26 cellular contexts compared by ENCODE assay signal in the genomic region with DNA sequence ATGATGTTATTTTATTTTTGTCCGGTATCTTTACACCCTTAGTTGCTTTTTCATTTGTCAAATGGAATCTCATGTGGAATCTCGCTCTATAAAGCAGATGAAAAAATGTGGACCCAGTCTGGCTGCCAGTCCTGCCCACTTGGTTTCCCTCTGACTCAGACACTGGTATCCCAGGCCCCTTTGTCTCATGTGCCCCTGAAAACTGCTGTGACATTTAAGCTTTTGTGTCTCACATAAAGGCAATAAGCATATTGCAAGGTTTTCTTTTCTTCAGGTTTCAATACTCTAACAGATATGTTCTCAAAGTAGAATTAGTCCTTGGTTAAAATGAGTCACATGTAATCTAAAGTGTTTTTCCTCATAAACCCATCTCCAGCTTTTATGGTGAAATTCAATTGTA.
DNase-seq lines count a peak whose midpoint lies in the region; ATAC-seq and TF ChIP-seq lines count a peak whose summit lies in the region.
"Had no signal": no experiment of that assay in that cellular context is flagged by ENCODE, and none has a peak within 500 bp of the region (broad histone marks: within the 10 kb centered on the region; RNA-seq: fewer than 3 reads in every experiment).

No MANE protein-coding gene starts in this region.

- H3K36me3 ChIP-seq in HCT116 (ENCODE audit: control insufficient read depth in 1 of 2, insufficient read depth in 2 of 2, low read length in 2 of 2) (no peaks in the 10 kb centered on the region), MM.1S (replicated peaks; ENCODE audit: insufficient read depth, low read length) (no peaks in the 10 kb centered on the region)
- no peaks in the 10 kb centered on the region for H3K36me3 ChIP-seq in naive thymus-derived CD4-positive, alpha-beta T cell (ENCODE audit: control insufficient read depth in 2 of 3, insufficient read depth in 3 of 3, low read length in 3 of 3)
- H3K36me3 ChIP-seq: cardiac muscle cell, lower lobe of right lung, tibial nerve had no signal

- no peak for TF ChIP-seq POLR2A in HCT116 (IDR thresholded peaks at IDR 0.05; ENCODE audit: borderline replicate concordance, extremely low read depth, insufficient read depth, insufficient read length)

- H3K4me2 ChIP-seq in HCT116 (ENCODE audit: low read length) (no peak overlapping the region), MM.1S (ENCODE audit: low read depth, low read length) (no peak overlapping the region)

- no TSS peak for BruUV-seq in HCT116 (replicated peaks; lab: Mats Ljungman, UMichigan)

- H3K79me2 ChIP-seq in HCT116 (ENCODE audit: insufficient read depth, low read length), result no peaks in the 10 kb centered on the region
- no peaks in the 10 kb centered on the region for H3K79me2 ChIP-seq in MM.1S (ENCODE audit: low read length)
- H3K79me2 ChIP-seq: parathyroid adenoma had no signal

- peak overlapping the region; percentile 75 for H3K27ac Mint-ChIP-seq in activated CD8-positive, alpha-beta T cell treated with anti-CD3 and anti-CD28 coated beads for 36 hours
- H3K27ac Mint-ChIP-seq in activated CD8-positive, alpha-beta T cell treated with anti-CD3 and anti-CD28 coated beads, Interleukin-2, amount 10 ng/mL, durations not matched to agents 7 days and 5 days, result no peak overlapping the region
- H3K27ac Mint-ChIP-seq in activated T-helper 2 cell treated with anti-CD3 and anti-CD28 coated beads, Interferon-gamma antibody, Interleukin-2, Interleukin-4, amounts not matched to agents 10 μg/mL and 5 μg/mL and 100 μg/mL, durations not matched to agents 14 hours and 24 hours and 36 hours, result peak overlapping the region; percentile 31
- H3K27ac Mint-ChIP-seq in naive thymus-derived CD4-positive, alpha-beta T cell, result peak overlapping the region; percentile 21 to 86 (median 71)

- TF ChIP-seq CTCF in activated CD8-positive, alpha-beta T cell treated with anti-CD3 and anti-CD28 coated beads for 36 hours (IDR thresholded peaks at IDR 0.05), result no peak
- TF ChIP-seq CTCF in HCT116 (IDR thresholded peaks at IDR 0.05 in 2 of 3, conservative IDR thresholded peaks at IDR 0.05 in 1 of 3; ENCODE audit: borderline replicate concordance in 1 of 3, insufficient read depth in 1 of 3, low read depth in 2 of 3, low read length in 2 of 3) (no peak), MM.1S (IDR thresholded peaks at IDR 0.05; ENCODE audit: low read length) (no peak)

- H4K20me1 ChIP-seq in HCT116 (ENCODE audit: insufficient read depth), result no peaks in the 10 kb centered on the region
- no peaks in the 10 kb centered on the region for H4K20me1 ChIP-seq in MM.1S (ENCODE audit: insufficient read depth, low read length)

- intact Hi-C loops in activated CD8-positive, alpha-beta T cell treated with anti-CD3 and anti-CD28 coated beads for 36 hours (cut with micrococcal nuclease), result no loop called here
- intact Hi-C loops in HCT116 (cut with micrococcal nuclease), result no loop called here
- intact Hi-C loops in activated T-helper 2 cell treated with anti-CD3 and anti-CD28 coated beads, Interferon-gamma antibody, Interleukin-2, Interleukin-4, amounts not matched to agents 10 μg/mL and 5 μg/mL and 100 μg/mL, durations not matched to agents 14 hours and 24 hours and 36 hours (cut with micrococcal nuclease), result loop anchor here (5.0 kb wide), 2 partner anchors 34 to 74 kb away; no protein-coding TSS in a partner anchor
- intact Hi-C loops in naive thymus-derived CD4-positive, alpha-beta T cell (cut with micrococcal nuclease), result loop anchor here (1.0 to 5.0 kb wide), 2 partner anchors 10 to 34 kb away; no protein-coding TSS in a partner anchor

- ATAC-seq in activated CD8-positive, alpha-beta T cell treated with anti-CD3 and anti-CD28 coated beads for 36 hours, result peak; percentile 69
- ATAC-seq in activated CD8-positive, alpha-beta T cell treated with anti-CD3 and anti-CD28 coated beads, Interleukin-2, amount 10 ng/mL, durations not matched to agents 7 days and 5 days, result no peak
- ATAC-seq in HCT116, result no peak
- no peak for ATAC-seq in naive thymus-derived CD4-positive, alpha-beta T cell
- ATAC-seq: HepG2, lower lobe of right lung had no signal

- CTCF ChIA-PET in activated CD8-positive, alpha-beta T cell treated with anti-CD3 and anti-CD28 coated beads for 36 hours (lab: Charles Lee), result interaction anchor here (0.9 to 1.8 kb wide), 2 partner anchors 10 to 11 kb away, joined by 3 to 8 read pairs; no protein-coding TSS in a partner anchor
- CTCF ChIA-PET in activated CD8-positive, alpha-beta T cell treated with anti-CD3 and anti-CD28 coated beads, Interleukin-2, amount 10 ng/mL, durations not matched to agents 7 days and 5 days (lab: Charles Lee), result interaction anchor here (1.1 kb wide), 1 partner anchor 9 kb away, joined by 3 read pairs; no protein-coding TSS in a partner anchor
- CTCF ChIA-PET in HCT116 (lab: Charles Lee), result no interaction called here
- CTCF ChIA-PET in naive thymus-derived CD4-positive, alpha-beta T cell (lab: Charles Lee), result no interaction called here

- H3K9me2 ChIP-seq in HCT116 (ENCODE audit: insufficient read depth), result no peaks in the 10 kb centered on the region
- H3K9me2 ChIP-seq in MM.1S (replicated peaks; ENCODE audit: insufficient read depth, low read length), result no peaks in the 10 kb centered on the region

- DNase-seq in activated CD8-positive, alpha-beta T cell treated with anti-CD3 and anti-CD28 coated beads for 36 hours, result peak; percentile 50
- no peak for DNase-seq in activated CD8-positive, alpha-beta T cell treated with anti-CD3 and anti-CD28 coated beads, Interleukin-2, amount 10 ng/mL, durations not matched to agents 7 days and 5 days
- no peak for DNase-seq in HCT116 (ENCODE audit: low read depth, low spot score)
- no peak for DNase-seq in activated T-helper 2 cell treated with anti-CD3 and anti-CD28 coated beads, Interferon-gamma antibody, Interleukin-2, Interleukin-4, amounts not matched to agents 10 μg/mL and 5 μg/mL and 100 μg/mL, durations not matched to agents 14 hours and 24 hours and 36 hours (ENCODE audit: low spot score)
- no peak for DNase-seq in naive thymus-derived CD4-positive, alpha-beta T cell
- DNase-seq in NCI-H1105 treated with DMSO at 0.1 percent for 48 hours (lab: John Stamatoyannopoulos, UW), result no peak
- no peak for DNase-seq in MM.1S
- no peak for DNase-seq in kidney glomerular epithelial cell (lab: John Stamatoyannopoulos, UW)
- DNase-seq: aorta; CD4-positive, alpha-beta memory T cell; effector CD8-positive, alpha-beta T cell; HCEC 1CT; hippocampal formation; Kasumi-1; lower lobe of right lung; NCI-H1436 treated with DMSO at 0.1 percent for 48 hours; NCI-H2107; NCI-H82; retina; SIG-M5 had no signal

- H3F3A ChIP-seq in MM.1S (ENCODE audit: insufficient read depth, low read length), result no peaks in the 10 kb centered on the region

- H3K9me3 ChIP-seq in HCT116 (ENCODE audit: control insufficient read depth in 1 of 2, insufficient read depth in 1 of 2, low read depth in 1 of 2, low read length in 2 of 2) (no peaks in the 10 kb centered on the region), MM.1S (replicated peaks; ENCODE audit: insufficient read depth, low read length) (no peaks in the 10 kb centered on the region)
- no peaks in the 10 kb centered on the region for H3K9me3 ChIP-seq in naive thymus-derived CD4-positive, alpha-beta T cell (ENCODE audit: control insufficient read depth in 2 of 3, low read length in 3 of 3)
- H3K9me3 ChIP-seq: lower lobe of right lung, tibial nerve had no signal

- H3K9me3 Mint-ChIP-seq in activated CD8-positive, alpha-beta T cell treated with anti-CD3 and anti-CD28 coated beads for 36 hours, result no peaks in the 10 kb centered on the region
- no peaks in the 10 kb centered on the region for H3K9me3 Mint-ChIP-seq in activated CD8-positive, alpha-beta T cell treated with anti-CD3 and anti-CD28 coated beads, Interleukin-2, amount 10 ng/mL, durations not matched to agents 7 days and 5 days (ENCODE audit: insufficient read depth)
- no peaks in the 10 kb centered on the region for H3K9me3 Mint-ChIP-seq in activated T-helper 2 cell treated with anti-CD3 and anti-CD28 coated beads, Interferon-gamma antibody, Interleukin-2, Interleukin-4, amounts not matched to agents 10 μg/mL and 5 μg/mL and 100 μg/mL, durations not matched to agents 14 hours and 24 hours and 36 hours
- H3K9me3 Mint-ChIP-seq in naive thymus-derived CD4-positive, alpha-beta T cell, result peaks cover 0 to 2% (median 0%) of the 10 kb centered on the region in 11 donors
- H3K9me3 Mint-ChIP-seq: nephron had no signal

- H3K27me3 Mint-ChIP-seq in activated CD8-positive, alpha-beta T cell treated with anti-CD3 and anti-CD28 coated beads for 36 hours, result no peaks in the 10 kb centered on the region
- no peaks in the 10 kb centered on the region for H3K27me3 Mint-ChIP-seq in activated CD8-positive, alpha-beta T cell treated with anti-CD3 and anti-CD28 coated beads, Interleukin-2, amount 10 ng/mL, durations not matched to agents 7 days and 5 days (ENCODE audit: low read depth)
- no peaks in the 10 kb centered on the region for H3K27me3 Mint-ChIP-seq in activated T-helper 2 cell treated with anti-CD3 and anti-CD28 coated beads, Interferon-gamma antibody, Interleukin-2, Interleukin-4, amounts not matched to agents 10 μg/mL and 5 μg/mL and 100 μg/mL, durations not matched to agents 14 hours and 24 hours and 36 hours (ENCODE audit: low read depth)
- no peaks in the 10 kb centered on the region for H3K27me3 Mint-ChIP-seq in naive thymus-derived CD4-positive, alpha-beta T cell
- H3K27me3 Mint-ChIP-seq: CD4-positive, alpha-beta memory T cell had no signal

- H3K4me1 ChIP-seq in HCT116 (ENCODE audit: control insufficient read depth in 1 of 2, insufficient read depth in 2 of 2, low read length in 2 of 2) (peaks cover 14 to 40% of the 10 kb centered on the region in 2 experiments), MM.1S (ENCODE audit: low read length) (no peaks in the 10 kb centered on the region)
- peaks cover 10 to 63% of the 10 kb centered on the region in 2 donors for H3K4me1 ChIP-seq in naive thymus-derived CD4-positive, alpha-beta T cell (ENCODE audit: control insufficient read depth in 2 of 2, insufficient read depth in 2 of 2, low read length in 2 of 2)
- H3K4me1 ChIP-seq: lower lobe of right lung, parathyroid adenoma had no signal

- POLR2A ChIA-PET in activated CD8-positive, alpha-beta T cell treated with anti-CD3 and anti-CD28 coated beads for 36 hours (lab: Charles Lee), result no interaction called here
- POLR2A ChIA-PET in activated CD8-positive, alpha-beta T cell treated with anti-CD3 and anti-CD28 coated beads, Interleukin-2, amount 10 ng/mL, durations not matched to agents 7 days and 5 days (lab: Charles Lee), result no interaction called here
- POLR2A ChIA-PET in HCT116 (lab: Charles Lee), result no interaction called here
- POLR2A ChIA-PET in naive thymus-derived CD4-positive, alpha-beta T cell (lab: Charles Lee), result interaction anchor here (0.5 to 0.6 kb wide), 3 partner anchors 12 to 66 kb away, joined by 3 read pairs; no protein-coding TSS in a partner anchor

- RAD21 ChIA-PET in HCT116 (lab: Charles Lee; ENCODE audit: low non-redundant PET in 1 of 2, low total read pairs in 2 of 2, uncharacterized antibody in 2 of 2, unreplicated experiment in 2 of 2), result no interaction called here

- H3K4me3 ChIP-seq in HCT116 (replicated peaks in 1 of 2; ENCODE audit: low read depth in 1 of 2, low read length in 2 of 2) (no peak overlapping the region), MM.1S (ENCODE audit: low read length) (no peak overlapping the region)
- H3K4me3 ChIP-seq in naive thymus-derived CD4-positive, alpha-beta T cell (ENCODE audit: low read length), result no peak overlapping the region
- H3K4me3 ChIP-seq: cardiac muscle cell, lower lobe of right lung, skin epidermis, tibial nerve had no signal

- no peak overlapping the region for H3K9ac ChIP-seq in HCT116 (ENCODE audit: low read length)
- H3K9ac ChIP-seq in MM.1S (ENCODE audit: low read length), result no peak overlapping the region
- H3K9ac ChIP-seq: parathyroid adenoma had no signal

- no peaks in the 10 kb centered on the region for H3K27me3 ChIP-seq in HCT116 (ENCODE audit: insufficient read depth, low read length)
- H3K27me3 ChIP-seq in naive thymus-derived CD4-positive, alpha-beta T cell (ENCODE audit: control insufficient read depth in 2 of 2, insufficient read depth in 2 of 2, low read length in 2 of 2), result no peaks in the 10 kb centered on the region
- no peaks in the 10 kb centered on the region for H3K27me3 ChIP-seq in MM.1S (replicated peaks; ENCODE audit: insufficient read depth, low read length)
- H3K27me3 ChIP-seq: cardiac muscle cell, tibial nerve had no signal

- H3K4me1 Mint-ChIP-seq in activated CD8-positive, alpha-beta T cell treated with anti-CD3 and anti-CD28 coated beads for 36 hours (ENCODE audit: low read depth), result peaks cover 68% of the 10 kb centered on the region
- peaks cover 57% of the 10 kb centered on the region for H3K4me1 Mint-ChIP-seq in activated CD8-positive, alpha-beta T cell treated with anti-CD3 and anti-CD28 coated beads, Interleukin-2, amount 10 ng/mL, durations not matched to agents 7 days and 5 days (ENCODE audit: low read depth)
- H3K4me1 Mint-ChIP-seq in activated T-helper 2 cell treated with anti-CD3 and anti-CD28 coated beads, Interferon-gamma antibody, Interleukin-2, Interleukin-4, amounts not matched to agents 10 μg/mL and 5 μg/mL and 100 μg/mL, durations not matched to agents 14 hours and 24 hours and 36 hours (ENCODE audit: low read depth), result peaks cover 54% of the 10 kb centered on the region
- H3K4me1 Mint-ChIP-seq in naive thymus-derived CD4-positive, alpha-beta T cell, result peaks cover 29 to 96% (median 87%) of the 10 kb centered on the region in 7 donors

- H3K27ac ChIP-seq in HCT116 (ENCODE audit: low read depth, low read length) (peak overlapping the region; percentile 24; the same call in 1 of the 2 replicates), MM.1S (ENCODE audit: low read length) (no peak overlapping the region)
- H3K27ac ChIP-seq in naive thymus-derived CD4-positive, alpha-beta T cell (ENCODE audit: low read depth, low read length), result no peak overlapping the region
- H3K27ac ChIP-seq: cardiac muscle cell, lower lobe of right lung, parathyroid adenoma, skin epidermis, tibial nerve had no signal

- no peaks in the 10 kb centered on the region for H3K36me3 Mint-ChIP-seq in activated CD8-positive, alpha-beta T cell treated with anti-CD3 and anti-CD28 coated beads for 36 hours (ENCODE audit: low read depth)
- H3K36me3 Mint-ChIP-seq in activated CD8-positive, alpha-beta T cell treated with anti-CD3 and anti-CD28 coated beads, Interleukin-2, amount 10 ng/mL, durations not matched to agents 7 days and 5 days (ENCODE audit: low read depth), result no peaks in the 10 kb centered on the region
- H3K36me3 Mint-ChIP-seq in activated T-helper 2 cell treated with anti-CD3 and anti-CD28 coated beads, Interferon-gamma antibody, Interleukin-2, Interleukin-4, amounts not matched to agents 10 μg/mL and 5 μg/mL and 100 μg/mL, durations not matched to agents 14 hours and 24 hours and 36 hours (ENCODE audit: low read depth), result no peaks in the 10 kb centered on the region
- H3K36me3 Mint-ChIP-seq in naive thymus-derived CD4-positive, alpha-beta T cell, result peaks cover 0 to 8% (median 0%) of the 10 kb centered on the region in 5 donors
- H3K36me3 Mint-ChIP-seq: CD4-positive, alpha-beta memory T cell had no signal

- TF ChIP-seq RAD21 in HCT116 (IDR thresholded peaks at IDR 0.05; ENCODE audit: low read depth), result no peak

- H2AFZ ChIP-seq in HCT116 (ENCODE audit: low read depth, low read length, poor library complexity, severe bottlenecking) (no peak overlapping the region), MM.1S (ENCODE audit: low read length) (no peak overlapping the region)
- H2AFZ ChIP-seq: parathyroid adenoma had no signal

- no peak overlapping the region for H3K4me3 Mint-ChIP-seq in activated CD8-positive, alpha-beta T cell treated with anti-CD3 and anti-CD28 coated beads for 36 hours
- no peak overlapping the region for H3K4me3 Mint-ChIP-seq in activated CD8-positive, alpha-beta T cell treated with anti-CD3 and anti-CD28 coated beads, Interleukin-2, amount 10 ng/mL, durations not matched to agents 7 days and 5 days
- H3K4me3 Mint-ChIP-seq in activated T-helper 2 cell treated with anti-CD3 and anti-CD28 coated beads, Interferon-gamma antibody, Interleukin-2, Interleukin-4, amounts not matched to agents 10 μg/mL and 5 μg/mL and 100 μg/mL, durations not matched to agents 14 hours and 24 hours and 36 hours (ENCODE audit: low read depth), result no peak overlapping the region
- H3K4me3 Mint-ChIP-seq in naive thymus-derived CD4-positive, alpha-beta T cell, result peak overlapping the region in 5 of 10 donors; percentile 17 to 46 (median 30)
- H3K4me3 Mint-ChIP-seq: nephron had no signal

Comparison
In these comparisons a context has a peak if more than half of its experiments do, and no peak if none do; other contexts are left out.
1. CTCF ChIA-PET loops: an anchor here in activated CD8-positive, alpha-beta T cell treated with anti-CD3 and anti-CD28 coated beads for 36 hours (0.9 to 1.8 kb wide) and activated CD8-positive, alpha-beta T cell treated with anti-CD3 and anti-CD28 coated beads, Interleukin-2, amount 10 ng/mL, durations not matched to agents 7 days and 5 days (1.1 kb wide); none called in HCT116 and naive thymus-derived CD4-positive, alpha-beta T cell.
2. intact Hi-C loops: an anchor here in activated T-helper 2 cell treated with anti-CD3 and anti-CD28 coated beads, Interferon-gamma antibody, Interleukin-2, Interleukin-4, amounts not matched to agents 10 μg/mL and 5 μg/mL and 100 μg/mL, durations not matched to agents 14 hours and 24 hours and 36 hours (5.0 kb wide) and naive thymus-derived CD4-positive, alpha-beta T cell (1.0 to 5.0 kb wide); none called in activated CD8-positive, alpha-beta T cell treated with anti-CD3 and anti-CD28 coated beads for 36 hours and HCT116.